Comparison of ENCODE assay signal across 8 cellular contexts in genomic region chr13:80342541-80343371, GRCh38. TPM values are rescaled to one million over a fixed set of nuclear protein-coding genes. Genes with fewer than 3 reads are reported as not detected.
A peak's percentile ranks its signal among the peaks of the same experiment; 100 is the strongest.
DNase-seq lines count a peak whose midpoint lies in the region; ATAC-seq and TF ChIP-seq lines count a peak whose summit lies in the region.

No MANE protein-coding gene starts in this region.

- ATAC-seq in GM19023 (IDR thresholded peaks at IDR 0.05; ENCODE audit: unreplicated experiment) (peak; percentile 59), HG03196 (IDR thresholded peaks at IDR 0.05; ENCODE audit: unreplicated experiment) (peak; percentile 50)

- TF ChIP-seq POLR2A in erythroblast (IDR thresholded peaks at IDR 0.05; ENCODE audit: low read length), result no peak

- DNase-seq in Ammon's horn (ENCODE audit: low spot score) (peak; percentile 82), NOMO-1 treated with DMSO at 0.1 percent for 48 hours (lab: John Stamatoyannopoulos, UW; ENCODE audit: unreplicated experiment) (peak; percentile 68), activated T-cell treated with anti-CD3 and anti-CD28 coated beads for 48 hours (ENCODE audit: low read depth) (peak; percentile 73), erythroblast (lab: John Stamatoyannopoulos, UW) (peak; percentile 80 to 86), mucosa of gallbladder (ENCODE audit: low spot score) (peak; percentile 85)
- peak; percentile 42 for DNase-seq in stimulated activated CD8-positive, alpha-beta memory T cell treated with anti-CD3 and anti-CD28 coated beads, Interleukin-7, amount 100 ng/mL, for 24 hours (ENCODE audit: low read depth)

RNA-seq across cellular contexts. Expression of gene SPRY2, which starts 1.8 kb away (rescaled TPM):
- total RNA-seq in mucosa of gallbladder, result 21.8 TPM

Comparison
In these comparisons a context has a peak if more than half of its experiments do, and no peak if none do; other contexts are left out.
1. Peak in every context shown above with its lines: DNase-seq and ATAC-seq.